In the genomic region with DNA sequence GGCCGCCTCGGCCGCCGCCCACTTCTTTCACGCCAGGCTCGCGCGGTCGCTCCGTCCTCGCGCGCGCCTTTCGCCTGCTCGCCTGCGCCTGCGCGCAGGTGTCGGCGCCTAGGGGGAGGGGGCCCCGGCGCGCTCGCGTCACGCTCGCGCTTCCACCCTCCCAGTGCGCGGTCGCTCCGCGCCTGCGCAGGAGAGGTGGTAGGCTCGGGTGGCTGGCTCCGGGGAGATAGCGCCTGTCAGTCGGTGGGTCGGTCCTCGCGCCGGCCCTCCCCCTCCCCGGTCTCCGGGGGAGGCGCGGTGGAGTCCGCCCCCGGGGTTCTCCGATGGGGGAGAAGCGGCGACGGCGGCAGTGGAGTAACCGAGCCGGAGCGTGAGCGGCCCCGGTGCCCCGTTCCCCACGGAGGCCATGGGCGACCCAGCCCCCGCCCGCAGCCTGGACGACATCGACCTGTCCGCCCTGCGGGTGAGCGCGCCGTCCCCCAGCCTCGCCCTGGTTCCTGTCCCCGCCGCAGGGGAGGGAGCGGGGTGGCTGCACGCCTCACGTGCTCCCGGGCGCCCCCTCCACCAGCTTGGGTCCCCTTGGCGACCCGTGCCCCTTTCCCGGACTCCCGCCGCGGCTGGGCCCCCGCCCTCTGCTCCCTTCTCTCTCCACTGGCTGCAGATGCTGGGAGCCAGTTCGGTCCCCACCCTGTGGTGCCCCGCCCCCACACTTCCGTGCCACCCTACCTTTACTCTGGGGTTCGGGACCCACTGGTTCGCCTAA, we compare ENCODE assay signal across 8 cellular contexts. TPM values are rescaled to one million over a fixed set of nuclear protein-coding genes. Genes with fewer than 3 reads are reported as not detected.
DNase-seq lines count a peak whose midpoint lies in the region; ATAC-seq and TF ChIP-seq lines count a peak whose summit lies in the region.

MINK1 (plus strand) TSS at position 163 of the 763 bp plus-strand sequence; CDS start at position 407, 244 bp downstream.

- peak within 1 kb of the TSS; percentile 100 for H3K4me3 ChIP-seq in coronary artery

- POLR2A ChIA-PET in activated CD4-positive, alpha-beta T cell treated with anti-CD3 and anti-CD28 coated beads, Interleukin-2, amount 10 ng/mL, durations not matched to agents 7 days and 5 days (lab: Charles Lee) = no interaction called here

- H3K4me1 Mint-ChIP-seq in activated CD4-positive, alpha-beta T cell treated with anti-CD3 and anti-CD28 coated beads, Interleukin-2, amount 10 ng/mL, durations not matched to agents 7 days and 5 days = peaks cover 41% of the 10 kb centered on the region

- peak; percentile 90 for DNase-seq in Ammon's horn (ENCODE audit: low spot score)
- peak; percentile 90 for DNase-seq in NCI-H460 (ENCODE audit: extremely low read depth, low read depth)
- peak; percentile 90 for DNase-seq in activated CD4-positive, alpha-beta T cell treated with anti-CD3 and anti-CD28 coated beads, Interleukin-2, amount 10 ng/mL, durations not matched to agents 7 days and 5 days
- peak; percentile 91 for DNase-seq in coronary artery (ENCODE audit: low spot score)
- DNase-seq in left lobe of liver (ENCODE audit: low spot score) = peak; percentile 93
- peak; percentile 86 to 88 for DNase-seq in stimulated activated CD4-positive, alpha-beta T cell treated with anti-CD3 and anti-CD28 coated beads, Interleukin-2, amount 100 ng/mL, for 24 hours

- CTCF ChIA-PET in activated CD4-positive, alpha-beta T cell treated with anti-CD3 and anti-CD28 coated beads, Interleukin-2, amount 10 ng/mL, durations not matched to agents 7 days and 5 days (lab: Charles Lee) = no interaction called here

- peak within 1 kb of the TSS; percentile 86 for H3K4me3 Mint-ChIP-seq in activated CD4-positive, alpha-beta T cell treated with anti-CD3 and anti-CD28 coated beads, Interleukin-2, amount 10 ng/mL, durations not matched to agents 7 days and 5 days

- H3K36me3 Mint-ChIP-seq in activated CD4-positive, alpha-beta T cell treated with anti-CD3 and anti-CD28 coated beads, Interleukin-2, amount 10 ng/mL, durations not matched to agents 7 days and 5 days (ENCODE audit: low read depth) = peaks cover 15% of the 10 kb centered on the region

- H3K27ac Mint-ChIP-seq in activated CD4-positive, alpha-beta T cell treated with anti-CD3 and anti-CD28 coated beads, Interleukin-2, amount 10 ng/mL, durations not matched to agents 7 days and 5 days = peak within 1 kb of the TSS; percentile 91

- no peaks in the 10 kb centered on the region for H3K9me3 Mint-ChIP-seq in activated CD4-positive, alpha-beta T cell treated with anti-CD3 and anti-CD28 coated beads, Interleukin-2, amount 10 ng/mL, durations not matched to agents 7 days and 5 days

- ATAC-seq in GM19043 (IDR thresholded peaks at IDR 0.05; ENCODE audit: low read depth, unreplicated experiment) (peak; percentile 57), HG03378 (IDR thresholded peaks at IDR 0.05; ENCODE audit: unreplicated experiment) (peak; percentile 78), left lobe of liver (peak; percentile 93)

- peak within 1 kb of the TSS; percentile 92 to 97 for H3K27ac ChIP-seq in coronary artery

- peaks cover 4% of the 10 kb centered on the region for H3K27me3 Mint-ChIP-seq in activated CD4-positive, alpha-beta T cell treated with anti-CD3 and anti-CD28 coated beads, Interleukin-2, amount 10 ng/mL, durations not matched to agents 7 days and 5 days

- no peak for TF ChIP-seq CTCF in coronary artery (IDR thresholded peaks at IDR 0.05)

RNA-seq across cellular contexts. Expression of gene MINK1, which starts in this region (rescaled TPM):
- total RNA-seq in NCI-H460 (2014; rRNA removed; shearing (Covaris generic)) = 19.4 and 19.8 TPM in 2 replicates
- 91.4 and 109 TPM in 2 replicates for polyA plus RNA-seq in NCI-H460 (2014; cell fraction: nucleus; rRNA removed)
- 100 to 1,000 TPM; 112 to 133 TPM for total RNA-seq in activated CD4-positive, alpha-beta T cell treated with anti-CD3 and anti-CD28 coated beads, Interleukin-2, amount 10 ng/mL, durations not matched to agents 7 days and 5 days
- 34.1 TPM for total RNA-seq in left lobe of liver

Comparison
In these comparisons a context has a peak if more than half of its experiments do, and no peak if none do; other contexts are left out.
1. Peak in every context shown above with its lines: DNase-seq, ATAC-seq, H3K4me3 ChIP-seq and H3K27ac ChIP-seq.